Comparison of ENCODE assay signal across 8 cellular contexts in the genomic region with DNA sequence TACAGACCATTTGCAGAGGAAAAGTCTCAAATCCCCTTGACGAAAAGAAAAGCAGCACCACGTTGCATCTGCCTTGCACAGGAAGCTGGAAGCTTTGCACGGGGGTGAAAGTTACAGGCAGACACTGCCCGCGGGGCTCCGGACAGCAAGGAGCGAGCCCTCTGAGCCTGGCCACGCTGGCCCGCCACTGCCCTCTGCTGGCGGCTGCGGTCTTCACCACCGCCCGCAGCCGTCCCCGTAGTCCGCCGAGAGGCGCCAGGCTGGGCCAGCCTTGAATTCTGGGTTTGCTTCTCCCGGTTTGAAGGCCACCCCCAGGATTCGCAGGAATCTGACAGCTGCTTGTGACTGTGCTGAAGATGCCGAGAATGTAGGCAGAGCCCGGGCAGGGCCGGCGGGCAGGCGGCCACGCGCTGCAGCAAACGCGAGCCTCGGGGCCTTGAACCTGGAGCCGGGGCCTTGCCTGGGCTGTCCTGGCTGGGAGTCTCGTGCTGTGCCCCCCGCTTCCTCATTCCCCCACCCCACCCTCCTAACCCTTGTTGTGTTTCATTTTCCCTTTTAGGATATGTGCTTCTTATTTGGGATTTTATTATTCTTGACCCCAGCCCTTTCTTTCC. TPM values are rescaled to one million over a fixed set of nuclear protein-coding genes. Genes with fewer than 3 reads are reported as not detected.
DNase-seq lines count a peak whose midpoint lies in the region; ATAC-seq and TF ChIP-seq lines count a peak whose summit lies in the region.

No MANE protein-coding gene starts in this region.

- intact Hi-C loops in CD4-positive, alpha-beta T cell (cut with DNase I, micrococcal nuclease): loop anchor here (2.0 to 5.0 kb wide), 4 partner anchors 82 to 696 kb away; no protein-coding TSS in a partner anchor
- intact Hi-C loops in cardiac septum (cut with DNase I): loop anchor here (1.0 to 10.0 kb wide), 3 partner anchors 328 to 694 kb away; no protein-coding TSS in a partner anchor
- intact Hi-C loops in posterior vena cava (cut with DNase I): loop anchor here (2.0 to 10.0 kb wide), 3 partner anchors 64 to 331 kb away; no protein-coding TSS in a partner anchor
- intact Hi-C loops in aorta (cut with DNase I): loop anchor here (1.0 to 2.0 kb wide), 2 partner anchors 328 kb away; no protein-coding TSS in a partner anchor

- TF ChIP-seq CTCF in CD4-positive, alpha-beta T cell (IDR thresholded peaks at IDR 0.05): peak; percentile 80
- peak; percentile 86 for TF ChIP-seq CTCF in SK-N-SH (IDR thresholded peaks at IDR 0.05)

- no peaks in the 10 kb centered on the region for H4K20me1 ChIP-seq in SK-N-SH (ENCODE audit: insufficient read depth)

- CTCF ChIA-PET in CD4-positive, alpha-beta T cell (lab: Charles Lee): interaction anchor here (1.5 kb wide), 1 partner anchor 12 kb away, joined by 3 read pairs; no protein-coding TSS in a partner anchor
- CTCF ChIA-PET in SK-N-SH (lab: Yijun Ruan, JAX): interaction anchor here (0.6 to 7.5 kb wide), 48 partner anchors 10 to 700 kb away, joined by 3 to 158 read pairs (median 4); no protein-coding TSS in a partner anchor

- H3K9me2 ChIP-seq in SK-N-SH: no peaks in the 10 kb centered on the region

- no peak overlapping the region for H3K4me3 Mint-ChIP-seq in CD4-positive, alpha-beta T cell
- peak overlapping the region; percentile 56 for H3K4me3 Mint-ChIP-seq in activated naive CD8-positive, alpha-beta T cell treated with anti-CD3 and anti-CD28 coated beads, Interleukin-2, amount 10 ng/mL, durations not matched to agents 7 days and 5 days

- no peak overlapping the region for H3K4me2 ChIP-seq in SK-N-SH

- peak in 9 of 10 experiments; percentile 21 to 59 (median 32) for DNase-seq in CD4-positive, alpha-beta T cell
- DNase-seq in SK-N-SH (peak; percentile 93), cardiac septum (ENCODE audit: low spot score) (peak; percentile 87), posterior vena cava (ENCODE audit: low spot score) (peak; percentile 94), aorta (peak; percentile 75 to 92)
- DNase-seq in activated naive CD8-positive, alpha-beta T cell treated with anti-CD3 and anti-CD28 coated beads, Interleukin-2, amount 10 ng/mL, durations not matched to agents 7 days and 5 days: peak; percentile 84

- peak; percentile 60 for ATAC-seq in CD4-positive, alpha-beta T cell (ENCODE audit: poor library complexity)
- ATAC-seq in GM19452 (IDR thresholded peaks at IDR 0.05; ENCODE audit: unreplicated experiment): peak; percentile 82
- ATAC-seq in HG03520 (IDR thresholded peaks at IDR 0.05; ENCODE audit: unreplicated experiment): peak; percentile 66
- peak; percentile 94 for ATAC-seq in activated naive CD8-positive, alpha-beta T cell treated with anti-CD3 and anti-CD28 coated beads, Interleukin-2, amount 10 ng/mL, durations not matched to agents 7 days and 5 days (ENCODE audit: low read depth)
- peak; percentile 94 for ATAC-seq in aorta (ENCODE audit: low FRiP score)

- no peaks in the 10 kb centered on the region for H3K9me3 Mint-ChIP-seq in CD4-positive, alpha-beta T cell
- no peaks in the 10 kb centered on the region for H3K9me3 Mint-ChIP-seq in activated naive CD8-positive, alpha-beta T cell treated with anti-CD3 and anti-CD28 coated beads, Interleukin-2, amount 10 ng/mL, durations not matched to agents 7 days and 5 days

- no peak overlapping the region for H2AFZ ChIP-seq in SK-N-SH (ENCODE audit: low read depth)

- H3K79me2 ChIP-seq in SK-N-SH (ENCODE audit: insufficient read depth): no peaks in the 10 kb centered on the region

- no peaks in the 10 kb centered on the region for H3K36me3 Mint-ChIP-seq in CD4-positive, alpha-beta T cell (ENCODE audit: low read depth)
- no peaks in the 10 kb centered on the region for H3K36me3 Mint-ChIP-seq in activated naive CD8-positive, alpha-beta T cell treated with anti-CD3 and anti-CD28 coated beads, Interleukin-2, amount 10 ng/mL, durations not matched to agents 7 days and 5 days

- no peaks in the 10 kb centered on the region for H3K9me3 ChIP-seq in CD4-positive, alpha-beta T cell (ENCODE audit: control insufficient read depth, low read length)
- H3K9me3 ChIP-seq in SK-N-SH: no peaks in the 10 kb centered on the region
- no peaks in the 10 kb centered on the region for H3K9me3 ChIP-seq in aorta (ENCODE audit: control insufficient read depth, low read length)

- no peaks in the 10 kb centered on the region for H3F3A ChIP-seq in SK-N-SH (replicated peaks; ENCODE audit: insufficient read depth)

- no peak overlapping the region for H3K27ac ChIP-seq in CD4-positive, alpha-beta T cell (ENCODE audit: low read depth, low read length)
- H3K27ac ChIP-seq in SK-N-SH (ENCODE audit: low read depth in 2 of 2, low read length in 1 of 2) (no peak overlapping the region), aorta (ENCODE audit: low read depth in 1 of 2, low read length in 2 of 2) (no peak overlapping the region)

- H3K36me3 ChIP-seq in SK-N-SH (replicated peaks in 1 of 2; ENCODE audit: control insufficient read depth in 1 of 2, insufficient read depth in 2 of 2, low read length in 1 of 2) (no peaks in the 10 kb centered on the region), aorta (ENCODE audit: control insufficient read depth in 1 of 2, insufficient read depth in 2 of 2, low read length in 1 of 2) (no peaks in the 10 kb centered on the region)

- H3K4me3 ChIP-seq in SK-N-SH (ENCODE audit: low read depth in 2 of 2, low read length in 1 of 2) (peak overlapping the region in 1 of 2 experiments; percentile 13; a peak in 1 of 4 replicates), aorta (ENCODE audit: low read length in 2 of 2) (no peak overlapping the region)

- no peaks in the 10 kb centered on the region for H3K4me1 Mint-ChIP-seq in CD4-positive, alpha-beta T cell (ENCODE audit: low read depth)
- peaks cover 5% of the 10 kb centered on the region for H3K4me1 Mint-ChIP-seq in activated naive CD8-positive, alpha-beta T cell treated with anti-CD3 and anti-CD28 coated beads, Interleukin-2, amount 10 ng/mL, durations not matched to agents 7 days and 5 days

- TF ChIP-seq RAD21 in SK-N-SH (IDR thresholded peaks at IDR 0.05; ENCODE audit: low read length): peak; percentile 84

- H3K9ac ChIP-seq in SK-N-SH: no peak overlapping the region

- no peak for TF ChIP-seq EP300 in SK-N-SH (IDR thresholded peaks at IDR 0.05; ENCODE audit: borderline replicate concordance in 1 of 2, low read depth in 1 of 2, low read length in 1 of 2)

- H3K27ac Mint-ChIP-seq in CD4-positive, alpha-beta T cell: no peak overlapping the region
- no peak overlapping the region for H3K27ac Mint-ChIP-seq in activated naive CD8-positive, alpha-beta T cell treated with anti-CD3 and anti-CD28 coated beads, Interleukin-2, amount 10 ng/mL, durations not matched to agents 7 days and 5 days

- peaks cover 93% of the 10 kb centered on the region for H3K27me3 Mint-ChIP-seq in CD4-positive, alpha-beta T cell
- peaks cover 57% of the 10 kb centered on the region for H3K27me3 Mint-ChIP-seq in activated naive CD8-positive, alpha-beta T cell treated with anti-CD3 and anti-CD28 coated beads, Interleukin-2, amount 10 ng/mL, durations not matched to agents 7 days and 5 days

- POLR2A ChIA-PET in CD4-positive, alpha-beta T cell (lab: Charles Lee): no interaction called here
- POLR2A ChIA-PET in SK-N-SH (lab: Yijun Ruan, JAX): no interaction called here
- POLR2A ChIA-PET in activated naive CD8-positive, alpha-beta T cell treated with anti-CD3 and anti-CD28 coated beads, Interleukin-2, amount 10 ng/mL, durations not matched to agents 7 days and 5 days (lab: Charles Lee): no interaction called here

- H3K27me3 ChIP-seq in CD4-positive, alpha-beta T cell (ENCODE audit: control insufficient read depth, insufficient read depth, low read length): peaks cover 26% of the 10 kb centered on the region
- H3K27me3 ChIP-seq in SK-N-SH (ENCODE audit: insufficient read depth): no peaks in the 10 kb centered on the region
- no peaks in the 10 kb centered on the region for H3K27me3 ChIP-seq in aorta (ENCODE audit: control insufficient read depth in 1 of 2, insufficient read depth in 2 of 2, low read length in 1 of 2)

- 42% methylated on average over 22 of the region's 33 CpGs for WGBS in SK-N-SH (ENCODE audit: low lambda C conversion rate)
- 24% methylated on average over 33 of the region's 33 CpGs for WGBS in aorta, 2 donors

- H3K4me1 ChIP-seq in SK-N-SH (ENCODE audit: control insufficient read depth in 1 of 2, insufficient read depth in 2 of 2, low read depth in 1 of 2, low read length in 1 of 2) (peaks cover 0 to 5% of the 10 kb centered on the region in 2 experiments; a peak in 1 of 4 replicates), aorta (ENCODE audit: control insufficient read depth in 1 of 2, insufficient read depth in 2 of 2, low read length in 2 of 2) (no peaks in the 10 kb centered on the region)

TF ChIP-seq in SK-N-SH, 30 proteins besides CTCF, POLR2A, EP300 and RAD21:
- TF ChIP-seq MXI1 (IDR thresholded peaks at IDR 0.05; ENCODE audit: low read depth, low read length) (0 out of 2 replicates have a peak, but pooled peaks have one; percentile 32), SMC3 (IDR thresholded peaks at IDR 0.05; ENCODE audit: low read depth, low read length) (peak; percentile 88), CHD2 (IDR thresholded peaks at IDR 0.05; ENCODE audit: low read length, partially characterized antibody) (no peak), RFX5 (IDR thresholded peaks at IDR 0.05; ENCODE audit: low read length) (no peak), YY1 (IDR thresholded peaks at IDR 0.05; ENCODE audit: low read depth) (no peak)
TF ChIP-seq in SK-N-SH: peak in this region for 2.

RNA-seq across cellular contexts. Expression of a gene that starts 49.2 kb away (rescaled TPM):
- total RNA-seq in CD4-positive, alpha-beta T cell: not detected
- not detected in 2 replicates for polyA plus RNA-seq in SK-N-SH (2012; rRNA removed)
- 0.01 and 0.04 TPM in 2 replicates for polyA plus RNA-seq in SK-N-SH (2012; cell fraction: cytosol; rRNA removed)
- polyA plus RNA-seq in SK-N-SH (2012; cell fraction: nucleus; rRNA removed): 0.12 TPM in 1 of 2 replicates, not detected in the other
- 1 to 10 TPM in 1 of 2 experiments, under 1 TPM in 1; 0.89 to 1.5 TPM for total RNA-seq in activated naive CD8-positive, alpha-beta T cell treated with anti-CD3 and anti-CD28 coated beads, Interleukin-2, amount 10 ng/mL, durations not matched to agents 7 days and 5 days
- 0.05 TPM for total RNA-seq in cardiac septum
- under 1 TPM; 0.19 to 0.83 TPM for total RNA-seq in posterior vena cava
- 1 to 10 TPM in 1 of 2 donors, under 1 TPM in 1; 0.19 to 1.8 TPM for total RNA-seq in aorta
- under 1 TPM in 1 of 2 donors, not detected in 1; 0.13 TPM for polyA plus RNA-seq in aorta

Comparison
In these comparisons a context has a peak if more than half of its experiments do, and no peak if none do; other contexts are left out.
1. DNase-seq: peak in every context shown above with its lines; median percentile 94 in posterior vena cava; 93 in SK-N-SH; 87 in cardiac septum; 84 in activated naive CD8-positive, alpha-beta T cell treated with anti-CD3 and anti-CD28 coated beads, Interleukin-2, amount 10 ng/mL, durations not matched to agents 7 days and 5 days; 84 in aorta; 32 in CD4-positive, alpha-beta T cell.